In genomic region chr7:2404714-2405119, GRCh38 we compare ENCODE assay signal across 8 cellular contexts. TPM values are rescaled to one million over a fixed set of nuclear protein-coding genes. Genes with fewer than 3 reads are reported as not detected.
DNase-seq lines count a peak whose midpoint lies in the region; ATAC-seq and TF ChIP-seq lines count a peak whose summit lies in the region.

No MANE protein-coding gene starts in this region.

- no peak for DNase-seq in activated naive CD4-positive, alpha-beta T cell treated with anti-CD3 and anti-CD28 coated beads for 36 hours
- no peak for DNase-seq in activated naive CD4-positive, alpha-beta T cell treated with Interleukin-2 at 50 U/mL for 16 hours
- no peak for DNase-seq in activated naive CD8-positive, alpha-beta T cell treated with anti-CD3 and anti-CD28 coated beads, Interleukin-2, amount 50 U/mL, for 24 hours
- DNase-seq in right lobe of liver (no peak), type B pancreatic cell (ENCODE audit: extremely low spot score, unreplicated experiment) (no peak), ureter (ENCODE audit: low spot score) (no peak)

- H3K4me1 ChIP-seq in right lobe of liver, result peaks cover 0 to 30% (median 1%) of the 10 kb centered on the region in 4 donors

- no peaks in the 10 kb centered on the region for H3K27me3 Mint-ChIP-seq in activated naive CD4-positive, alpha-beta T cell treated with anti-CD3 and anti-CD28 coated beads for 36 hours (ENCODE audit: low read depth)
- no peaks in the 10 kb centered on the region for H3K27me3 Mint-ChIP-seq in activated naive CD8-positive, alpha-beta T cell treated with anti-CD3 and anti-CD28 coated beads, Interleukin-2, amount 50 U/mL, for 24 hours
- peaks cover 3% of the 10 kb centered on the region for H3K27me3 Mint-ChIP-seq in type B pancreatic cell

- TF ChIP-seq CTCF in right lobe of liver (IDR thresholded peaks at IDR 0.05) (no peak), type B pancreatic cell (conservative IDR thresholded peaks at IDR 0.05) (no peak)

- peak overlapping the region in 1 of 3 donors; percentile 72 for H3K27ac ChIP-seq in right lobe of liver

- H3K36me3 Mint-ChIP-seq in activated naive CD4-positive, alpha-beta T cell treated with anti-CD3 and anti-CD28 coated beads for 36 hours (ENCODE audit: low read depth), result no peaks in the 10 kb centered on the region
- H3K36me3 Mint-ChIP-seq in activated naive CD8-positive, alpha-beta T cell treated with anti-CD3 and anti-CD28 coated beads, Interleukin-2, amount 50 U/mL, for 24 hours (ENCODE audit: low read depth), result no peaks in the 10 kb centered on the region
- no peaks in the 10 kb centered on the region for H3K36me3 Mint-ChIP-seq in type B pancreatic cell

- H3K27ac Mint-ChIP-seq in activated naive CD4-positive, alpha-beta T cell treated with anti-CD3 and anti-CD28 coated beads for 36 hours, result no peak overlapping the region
- H3K27ac Mint-ChIP-seq in activated naive CD8-positive, alpha-beta T cell treated with anti-CD3 and anti-CD28 coated beads, Interleukin-2, amount 50 U/mL, for 24 hours, result peak overlapping the region; percentile 82
- peak overlapping the region; percentile 70 for H3K27ac Mint-ChIP-seq in type B pancreatic cell

- H3K9me3 Mint-ChIP-seq in activated naive CD4-positive, alpha-beta T cell treated with anti-CD3 and anti-CD28 coated beads for 36 hours, result no peaks in the 10 kb centered on the region
- H3K9me3 Mint-ChIP-seq in activated naive CD8-positive, alpha-beta T cell treated with anti-CD3 and anti-CD28 coated beads, Interleukin-2, amount 50 U/mL, for 24 hours, result no peaks in the 10 kb centered on the region
- H3K9me3 Mint-ChIP-seq in type B pancreatic cell, result no peaks in the 10 kb centered on the region

- intact Hi-C loops in activated naive CD4-positive, alpha-beta T cell treated with anti-CD3 and anti-CD28 coated beads for 36 hours (cut with micrococcal nuclease), result loop anchor here (2.0 to 10.0 kb wide), 6 partner anchors 92 to 710 kb away; partner anchors contain the start of genes SNX8 and TTYH3
- intact Hi-C loops in right lobe of liver (cut with DNase I), result no loop called here

- TF ChIP-seq POLR2A in right lobe of liver (IDR thresholded peaks at IDR 0.05), result no peak

- no peaks in the 10 kb centered on the region for H3K27me3 ChIP-seq in right lobe of liver

- H3K4me3 Mint-ChIP-seq in activated naive CD4-positive, alpha-beta T cell treated with anti-CD3 and anti-CD28 coated beads for 36 hours, result peak overlapping the region; percentile 50
- peak overlapping the region; percentile 69 for H3K4me3 Mint-ChIP-seq in activated naive CD8-positive, alpha-beta T cell treated with anti-CD3 and anti-CD28 coated beads, Interleukin-2, amount 50 U/mL, for 24 hours
- H3K4me3 Mint-ChIP-seq in type B pancreatic cell, result peak overlapping the region; percentile 86

- CTCF ChIA-PET in activated naive CD4-positive, alpha-beta T cell treated with anti-CD3 and anti-CD28 coated beads for 36 hours (lab: Charles Lee), result interaction anchor here (0.9 kb wide), 1 partner anchor 64 kb away, joined by 3 read pairs; no protein-coding TSS in a partner anchor

- no peak for ATAC-seq in activated naive CD8-positive, alpha-beta T cell treated with anti-CD3 and anti-CD28 coated beads, Interleukin-2, amount 50 U/mL, for 24 hours
- ATAC-seq in right lobe of liver, result no peak
- no peak for ATAC-seq in GM21786 (IDR thresholded peaks at IDR 0.05; ENCODE audit: unreplicated experiment)
- ATAC-seq in GM21390 (IDR thresholded peaks at IDR 0.05; ENCODE audit: unreplicated experiment), result no peak

- H3K9me3 ChIP-seq in right lobe of liver, result no peaks in the 10 kb centered on the region

- H3K36me3 ChIP-seq in right lobe of liver, result no peaks in the 10 kb centered on the region

- H3K4me3 ChIP-seq in right lobe of liver, result peak overlapping the region; percentile 80 to 93 (median 87)

- H3K4me1 Mint-ChIP-seq in activated naive CD4-positive, alpha-beta T cell treated with anti-CD3 and anti-CD28 coated beads for 36 hours (ENCODE audit: low read depth), result peaks cover 54% of the 10 kb centered on the region
- peaks cover 57% of the 10 kb centered on the region for H3K4me1 Mint-ChIP-seq in activated naive CD8-positive, alpha-beta T cell treated with anti-CD3 and anti-CD28 coated beads, Interleukin-2, amount 50 U/mL, for 24 hours
- peaks cover 58% of the 10 kb centered on the region for H3K4me1 Mint-ChIP-seq in type B pancreatic cell (ENCODE audit: unreplicated experiment)

- 51% methylated on average over 12 of the region's 12 CpGs for WGBS in right lobe of liver (ENCODE audit: insufficient coverage, low coverage, low lambda C conversion rate, missing lambda C conversion rate)

RNA-seq across cellular contexts. Expression of gene CHST12, which starts 1.3 kb away (rescaled TPM):
- total RNA-seq in activated naive CD4-positive, alpha-beta T cell treated with anti-CD3 and anti-CD28 coated beads for 36 hours, result under 1 TPM; 0.62 to 0.64 TPM
- total RNA-seq in right lobe of liver, result 1 to 10 TPM; 3.0 to 7.9 (median 5.7) TPM
- 17.6 and 22.4 TPM in 2 replicates for total RNA-seq in type B pancreatic cell (ENCODE audit: low replicate concordance)
- total RNA-seq in ureter, result 19.0 TPM

RNA-seq across cellular contexts. Expression of gene EIF3B, which starts 50.1 kb away (rescaled TPM):
- 100 to 1,000 TPM; 156 to 159 TPM for total RNA-seq in activated naive CD4-positive, alpha-beta T cell treated with anti-CD3 and anti-CD28 coated beads for 36 hours
- total RNA-seq in right lobe of liver (10 to 100 TPM; 61.6 to 93.3 (median 68.3) TPM), type B pancreatic cell (ENCODE audit: low replicate concordance) (178 and 183 TPM in 2 replicates), ureter (142 TPM)
